In the genomic region with DNA sequence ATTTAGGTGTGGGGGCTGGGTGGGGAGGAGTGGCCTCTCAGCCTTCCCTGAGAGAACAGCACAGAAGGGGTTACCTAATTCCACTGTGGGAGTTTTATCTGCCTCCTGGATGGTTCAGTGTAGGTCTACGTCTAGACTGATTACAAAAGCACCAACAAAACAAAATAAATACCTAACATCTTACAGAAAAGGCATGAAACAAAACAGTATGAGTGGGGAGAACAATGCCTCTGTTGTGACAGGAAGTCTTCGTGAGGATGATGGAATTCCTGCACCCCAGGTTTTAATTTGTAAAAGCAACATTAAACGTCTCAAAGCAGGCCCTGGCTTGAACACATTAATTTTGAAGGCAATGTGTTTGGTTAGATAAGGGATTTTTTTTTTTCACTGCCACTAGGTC, we compare ENCODE assay signal across 19 cellular contexts.
DNase-seq lines count a peak whose midpoint lies in the region; ATAC-seq and TF ChIP-seq lines count a peak whose summit lies in the region.
"Had no signal": no experiment of that assay in that cellular context is flagged by ENCODE, and none has a peak within 500 bp of the region (broad histone marks: within the 10 kb centered on the region; RNA-seq: fewer than 3 reads in every experiment).

No MANE protein-coding gene starts in this region.

- H3K27me3 ChIP-seq in GM23338 (ENCODE audit: insufficient read depth), result no peaks in the 10 kb centered on the region
- no peaks in the 10 kb centered on the region for H3K27me3 ChIP-seq in RWPE2 (ENCODE audit: insufficient read depth, poor library complexity, severe bottlenecking)
- H3K27me3 ChIP-seq in colonic mucosa, result no peaks in the 10 kb centered on the region

- H2AFZ ChIP-seq in GM23338, result no peak overlapping the region

- H3K9ac ChIP-seq in colonic mucosa (ENCODE audit: low read depth in 2 of 2, low read length in 2 of 2), result no peak overlapping the region
- H3K9ac ChIP-seq: BLaER1 had no signal

- ATAC-seq in GM23338, result no peak
- ATAC-seq in RWPE2 (ENCODE audit: low read depth), result peak; percentile 52
- ATAC-seq in HG02763 (IDR thresholded peaks at IDR 0.05; ENCODE audit: unreplicated experiment), result no peak
- ATAC-seq: A549; CD8-positive, alpha-beta T cell; K562 had no signal

- peaks cover 10% of the 10 kb centered on the region; the same call in 1 of the 2 replicates for H3K4me1 ChIP-seq in GM23338 (ENCODE audit: insufficient read depth)
- no peaks in the 10 kb centered on the region for H3K4me1 ChIP-seq in RWPE2 (ENCODE audit: insufficient read depth, poor library complexity, severe bottlenecking)
- no peaks in the 10 kb centered on the region for H3K4me1 ChIP-seq in colonic mucosa
- H3K4me1 ChIP-seq: A549, BLaER1 had no signal

- H3K27ac Mint-ChIP-seq in GM23338, result peak overlapping the region; percentile 33; the same call in 1 of the 2 replicates
- peak overlapping the region; percentile 92 for H3K27ac Mint-ChIP-seq in endothelial cell (ENCODE audit: unreplicated experiment)
- H3K27ac Mint-ChIP-seq in progenitor cell of endocrine pancreas, result no peak overlapping the region
- H3K27ac Mint-ChIP-seq: CD8-positive, alpha-beta T cell had no signal

- no peak overlapping the region for H3K4me3 ChIP-seq in GM23338
- no peak overlapping the region for H3K4me3 ChIP-seq in RWPE2 (ENCODE audit: severe bottlenecking)
- no peak overlapping the region for H3K4me3 ChIP-seq in colonic mucosa
- H3K4me3 ChIP-seq: A549, BLaER1, HAP-1, K562 had no signal

- 0 out of 2 replicates have a peak, but pooled peaks cover 5% of the 10 kb centered on the region for H3F3A ChIP-seq in GM23338 (replicated peaks; ENCODE audit: low read depth)

- peak; percentile 9 for DNase-seq in GM23338 (ENCODE audit: low spot score)
- no peak for DNase-seq in RWPE2 (ENCODE audit: low spot score)
- DNase-seq in endothelial cell (ENCODE audit: low spot score), result no peak
- peak; percentile 4 for DNase-seq in kidney glomerular epithelial cell (lab: John Stamatoyannopoulos, UW)
- DNase-seq in progenitor cell of endocrine pancreas (ENCODE audit: low spot score, unreplicated experiment), result no peak
- DNase-seq in colonic mucosa, result no peak
- DNase-seq: Calu3; CD8-positive, alpha-beta T cell; GF-D8; NCI-H187; NCI-H2107; NCI-H510A; NCI-H748 treated with DMSO at 0.1 percent for 48 hours; SHP77 treated with DMSO at 0.1 percent for 48 hours had no signal

- H3K4me2 ChIP-seq in GM23338, result peak overlapping the region; percentile 62; the same call in 1 of the 2 replicates
- H3K4me2 ChIP-seq: A549, BLaER1 had no signal

- no peaks in the 10 kb centered on the region for H4K20me1 ChIP-seq in GM23338 (replicated peaks; ENCODE audit: insufficient read depth)
- H4K20me1 ChIP-seq: BLaER1 had no signal

- intact Hi-C loops in colonic mucosa (cut with DNase I), result no loop called here

- H3K9me3 Mint-ChIP-seq in GM23338 (no peaks in the 10 kb centered on the region), endothelial cell (ENCODE audit: unreplicated experiment) (no peaks in the 10 kb centered on the region), progenitor cell of endocrine pancreas (ENCODE audit: low read depth) (no peaks in the 10 kb centered on the region)
- H3K9me3 Mint-ChIP-seq: CD8-positive, alpha-beta T cell had no signal

- no peaks in the 10 kb centered on the region for H3K79me2 ChIP-seq in GM23338 (replicated peaks; ENCODE audit: insufficient read depth)

- no peaks in the 10 kb centered on the region for H3K36me3 ChIP-seq in GM23338 (ENCODE audit: insufficient read depth)
- no peaks in the 10 kb centered on the region for H3K36me3 ChIP-seq in RWPE2 (ENCODE audit: low read depth)
- H3K36me3 ChIP-seq in colonic mucosa, result no peaks in the 10 kb centered on the region
- H3K36me3 ChIP-seq: BLaER1 had no signal

- H3K36me3 Mint-ChIP-seq in GM23338 (ENCODE audit: low read depth) (no peaks in the 10 kb centered on the region), endothelial cell (ENCODE audit: low read depth, unreplicated experiment) (no peaks in the 10 kb centered on the region), progenitor cell of endocrine pancreas (ENCODE audit: insufficient read depth) (peaks cover under 1% of the 10 kb centered on the region)
- H3K36me3 Mint-ChIP-seq: CD8-positive, alpha-beta T cell had no signal

- peak overlapping the region; percentile 90 for H3K27ac ChIP-seq in GM23338 (ENCODE audit: low read depth)
- H3K27ac ChIP-seq in RWPE2 (ENCODE audit: poor library complexity, severe bottlenecking), result peak overlapping the region; percentile 19
- no peak overlapping the region for H3K27ac ChIP-seq in colonic mucosa
- H3K27ac ChIP-seq: A549, BLaER1 had no signal

- TF ChIP-seq CTCF in GM23338 (conservative IDR thresholded peaks at IDR 0.05; ENCODE audit: low read depth in 2 of 2) (no peak), RWPE2 (IDR thresholded peaks at IDR 0.05; ENCODE audit: poor library complexity, severe bottlenecking) (no peak), endothelial cell (IDR thresholded peaks at IDR 0.05; ENCODE audit: unreplicated experiment) (no peak), progenitor cell of endocrine pancreas (IDR thresholded peaks at IDR 0.05; ENCODE audit: unreplicated experiment) (no peak), colonic mucosa (IDR thresholded peaks at IDR 0.05) (no peak)

- H3K4me3 Mint-ChIP-seq in GM23338 (no peak overlapping the region; the same call in 2 of the 3 replicates), endothelial cell (ENCODE audit: unreplicated experiment) (no peak overlapping the region), progenitor cell of endocrine pancreas (ENCODE audit: low read depth) (no peak overlapping the region)
- H3K4me3 Mint-ChIP-seq: CD8-positive, alpha-beta T cell had no signal

- H3K4me1 Mint-ChIP-seq in GM23338 (peaks cover 11% of the 10 kb centered on the region), endothelial cell (ENCODE audit: unreplicated experiment) (peaks cover 6% of the 10 kb centered on the region), progenitor cell of endocrine pancreas (ENCODE audit: low read depth) (peaks cover 6% of the 10 kb centered on the region)

- no peaks in the 10 kb centered on the region for H3K9me3 ChIP-seq in RWPE2 (ENCODE audit: severe bottlenecking)
- H3K9me3 ChIP-seq in colonic mucosa, result no peaks in the 10 kb centered on the region
- H3K9me3 ChIP-seq: A549, BLaER1, HAP-1 had no signal

- H3K27me3 Mint-ChIP-seq in GM23338 (ENCODE audit: insufficient read depth, low read depth, poor library complexity) (no peaks in the 10 kb centered on the region), endothelial cell (ENCODE audit: unreplicated experiment) (no peaks in the 10 kb centered on the region), progenitor cell of endocrine pancreas (no peaks in the 10 kb centered on the region)

- H3K9me2 ChIP-seq in GM23338 (ENCODE audit: insufficient read depth), result no peaks in the 10 kb centered on the region

TF ChIP-seq in GM23338, 12 proteins besides CTCF, POLR2A, EP300 and RAD21 (continues in another document):
- TF ChIP-seq POLR2AphosphoS5 (IDR thresholded peaks at IDR 0.05; ENCODE audit: low read depth) (no peak), NANOG (IDR thresholded peaks at IDR 0.05; ENCODE audit: borderline replicate concordance) (no peak)

Comparison
In these comparisons a context has a peak if more than half of its experiments do, and no peak if none do; other contexts are left out.
1. DNase-seq: peak in GM23338 (single experiment) and kidney glomerular epithelial cell (single experiment); none in RWPE2 (single experiment), endothelial cell (single experiment), progenitor cell of endocrine pancreas (single experiment) and colonic mucosa (single experiment).